Comparison of ENCODE assay signal across 8 cellular contexts in genomic region chr22:41800348-41801146, GRCh38. TPM values are rescaled to one million over a fixed set of nuclear protein-coding genes. Genes with fewer than 3 reads are reported as not detected.
DNase-seq lines count a peak whose midpoint lies in the region; ATAC-seq, FAIRE-seq and TF ChIP-seq lines count a peak whose summit lies in the region.

Gene CCDC134 (plus strand): TSS chr22:41800679. CDS start chr22:41808891, 8,212 bp downstream.

- ATAC-seq in HG02763 (IDR thresholded peaks at IDR 0.05; ENCODE audit: unreplicated experiment) (peak; percentile 85), T-helper 17 cell (peak; percentile 97)

- H3K4me3 ChIP-seq in left ventricle myocardium inferior (peak within 1 kb of the TSS; percentile 81), prostate gland (peak within 1 kb of the TSS; percentile 58 to 71), urinary bladder (ENCODE audit: low read depth, low read length) (peak within 1 kb of the TSS; percentile 68)

- H3K4me1 Mint-ChIP-seq in T-helper 17 cell, result peaks cover 27% of the 10 kb centered on the region

- intact Hi-C loops in left ventricle myocardium inferior (cut with micrococcal nuclease) (no loop called here), prostate gland (cut with DNase I) (no loop called here)

- WGBS in prostate gland, result under 1% methylated on average over 50 of the region's 52 CpGs
- WGBS in urinary bladder, result under 1% methylated on average over 52 of the region's 52 CpGs

- peak within 1 kb of the TSS; percentile 96 for H3K4me3 Mint-ChIP-seq in T-helper 17 cell

- TF ChIP-seq CTCF in left ventricle myocardium inferior (IDR thresholded peaks at IDR 0.05; ENCODE audit: borderline replicate concordance) (no peak), prostate gland (IDR thresholded peaks at IDR 0.05) (no peak)

- no peaks in the 10 kb centered on the region for H3K27me3 Mint-ChIP-seq in T-helper 17 cell

- FAIRE-seq in GM12891 (lab: Jason Lieb, UNC), result peak; percentile 99

- H3K27ac Mint-ChIP-seq in T-helper 17 cell, result peak within 1 kb of the TSS; percentile 96

- peak; percentile 95 for DNase-seq in GM12891 (ENCODE audit: insufficient read length, low spot score)
- peak; percentile 84 for DNase-seq in NCI-H1694 (lab: John Stamatoyannopoulos, UW)
- DNase-seq in T-helper 17 cell, result peak; percentile 87 to 90 (median 88)
- DNase-seq in amniotic stem cell (lab: John Stamatoyannopoulos, UW), result peak; percentile 55
- DNase-seq in left ventricle myocardium inferior, result peak; percentile 93
- peak; percentile 86 for DNase-seq in prostate gland (ENCODE audit: low spot score)

- H3K27ac ChIP-seq in left ventricle myocardium inferior (replicated peaks), result peak within 1 kb of the TSS; percentile 90
- H3K27ac ChIP-seq in prostate gland, result peak within 1 kb of the TSS; percentile 83 to 89
- H3K27ac ChIP-seq in urinary bladder (ENCODE audit: low read depth), result peak within 1 kb of the TSS; percentile 73

- no peaks in the 10 kb centered on the region for H3K27me3 ChIP-seq in left ventricle myocardium inferior (ENCODE audit: low read depth)
- no peaks in the 10 kb centered on the region for H3K27me3 ChIP-seq in prostate gland (replicated peaks; ENCODE audit: insufficient read depth)

- no peaks in the 10 kb centered on the region for H3K36me3 ChIP-seq in left ventricle myocardium inferior
- no peaks in the 10 kb centered on the region for H3K36me3 ChIP-seq in prostate gland
- H3K36me3 ChIP-seq in urinary bladder (ENCODE audit: insufficient read depth), result no peaks in the 10 kb centered on the region

- peak; percentile 92 for TF ChIP-seq POLR2A in GM12891 (IDR thresholded peaks at IDR 0.05; ENCODE audit: low read depth, low read length)
- peak; percentile 88 for TF ChIP-seq POLR2A in prostate gland (IDR thresholded peaks at IDR 0.05)

- H3K9me3 ChIP-seq in T-helper 17 cell (ENCODE audit: control insufficient read depth, low read length, poor library complexity, severe bottlenecking) (no peaks in the 10 kb centered on the region), left ventricle myocardium inferior (replicated peaks) (no peaks in the 10 kb centered on the region), prostate gland (no peaks in the 10 kb centered on the region)

- peaks cover 30% of the 10 kb centered on the region for H3K4me1 ChIP-seq in left ventricle myocardium inferior
- no peaks in the 10 kb centered on the region for H3K4me1 ChIP-seq in prostate gland (replicated peaks)
- H3K4me1 ChIP-seq in urinary bladder (ENCODE audit: insufficient read depth), result no peaks in the 10 kb centered on the region

- H3K36me3 Mint-ChIP-seq in T-helper 17 cell (ENCODE audit: low read depth), result peaks cover 4% of the 10 kb centered on the region

TF ChIP-seq in GM12891, 5 proteins besides CTCF, POLR2A, EP300 and RAD21:
- TF ChIP-seq SPI1 (IDR thresholded peaks at IDR 0.05; ENCODE audit: low read depth, low read length) (no peak), POLR2AphosphoS5 (IDR thresholded peaks at IDR 0.05; ENCODE audit: low read depth, low read length) (peak; percentile 91; the same call in 1 of the 2 replicates), PAX5 (IDR thresholded peaks at IDR 0.05; ENCODE audit: insufficient read depth, low read length, severe bottlenecking) (peak; percentile 21), POU2F2 (IDR thresholded peaks at IDR 0.05; ENCODE audit: low read depth, low read length) (0 out of 2 replicates have a peak, but pooled peaks have one; percentile 34), TAF1 (IDR thresholded peaks at IDR 0.05; ENCODE audit: low read depth, low read length) (peak; percentile 94)

RNA-seq across cellular contexts. Expression of gene CCDC134, which starts in this region (rescaled TPM):
- 3.8 TPM for polyA plus RNA-seq in GM12891 (2012; ENCODE audit: low read depth, missing spikeins)
- total RNA-seq in T-helper 17 cell, result 10 to 100 TPM; 13.7 to 14.2 TPM
- 3.9 TPM for total RNA-seq in left ventricle myocardium inferior
- total RNA-seq in prostate gland, result 10 to 100 TPM; 12.0 to 20.7 TPM
- total RNA-seq in urinary bladder, result 15.0 TPM
- polyA plus RNA-seq in urinary bladder, result 2.4 TPM

Comparison
In these comparisons a context has a peak if more than half of its experiments do, and no peak if none do; other contexts are left out.
1. Peak in every context shown above with its lines: DNase-seq, ATAC-seq, H3K4me3 ChIP-seq and H3K27ac ChIP-seq.